1 cellular context compared by ENCODE assay signal in the genomic region with DNA sequence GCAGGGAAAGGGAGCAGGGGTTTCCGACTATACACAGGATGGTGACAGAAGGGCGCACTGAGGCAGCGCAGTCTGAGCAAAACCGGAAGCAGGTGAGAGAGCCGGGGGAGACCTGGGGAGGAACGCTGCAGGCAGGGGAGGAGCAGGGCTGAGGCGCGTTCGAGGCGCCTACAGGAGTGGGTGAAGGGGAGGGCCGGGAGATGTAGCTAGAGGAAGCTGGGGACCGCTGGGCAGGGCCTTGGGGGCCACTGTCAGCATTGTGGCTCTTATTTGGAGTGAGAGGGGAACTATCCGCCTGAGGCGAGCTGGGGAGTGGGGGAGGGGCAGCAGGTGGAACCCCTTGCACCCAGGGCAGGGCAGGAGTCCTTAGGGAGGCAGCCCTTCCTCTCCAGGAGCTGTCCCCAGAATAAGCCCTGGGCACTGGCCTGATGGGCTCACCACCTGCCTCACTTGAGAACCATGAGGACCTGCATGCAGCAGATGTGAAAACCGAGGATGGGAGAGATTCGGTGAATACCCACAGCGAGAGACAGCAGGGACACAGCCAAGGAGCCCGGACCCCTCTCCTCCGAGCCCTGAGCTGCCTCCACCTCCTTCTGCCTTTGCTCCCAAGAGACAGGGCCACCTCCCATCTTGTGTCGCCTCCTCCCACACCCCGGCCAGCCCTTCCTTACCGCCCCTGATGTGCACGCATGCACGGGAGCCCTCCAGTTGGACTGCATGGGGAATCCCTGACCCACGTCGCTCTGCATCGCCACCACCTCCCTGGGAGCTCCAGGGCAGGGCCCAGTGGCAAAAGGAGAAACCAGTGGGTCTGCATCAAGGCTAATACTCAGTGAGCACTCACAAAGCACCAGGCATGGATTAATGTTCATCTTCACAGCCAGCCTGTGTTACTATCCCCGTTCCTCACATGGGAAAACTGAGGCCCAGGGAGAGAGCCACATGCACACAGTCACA.
TF ChIP-seq lines count a peak whose summit lies in the region.

No MANE protein-coding gene starts in this region.

TF ChIP-seq in GM23338, 12 proteins besides CTCF, POLR2A, EP300 and RAD21:
- TF ChIP-seq ZNF331 (CRISPR knock-in tag; IDR thresholded peaks at IDR 0.05; ENCODE audit: low read depth) (no peak), EZH2phosphoT487 (IDR thresholded peaks at IDR 0.05; ENCODE audit: unreplicated experiment) (no peak), NANOG (IDR thresholded peaks at IDR 0.05; ENCODE audit: borderline replicate concordance) (no peak), ZNF114 (CRISPR knock-in tag; IDR thresholded peaks at IDR 0.05) (no peak), CREB1 (CRISPR knock-in tag; IDR thresholded peaks at IDR 0.05; ENCODE audit: low read depth) (no peak), STAT1 (IDR thresholded peaks at IDR 0.05; ENCODE audit: unreplicated experiment) (no peak), POLR2AphosphoS5 (IDR thresholded peaks at IDR 0.05; ENCODE audit: low read depth) (no peak), EZH2 (IDR thresholded peaks at IDR 0.05; ENCODE audit: low read depth, unreplicated experiment) (no peak), JUNB (IDR thresholded peaks at IDR 0.05; ENCODE audit: unreplicated experiment) (no peak)
- TF ChIP-seq, protein P1, sequence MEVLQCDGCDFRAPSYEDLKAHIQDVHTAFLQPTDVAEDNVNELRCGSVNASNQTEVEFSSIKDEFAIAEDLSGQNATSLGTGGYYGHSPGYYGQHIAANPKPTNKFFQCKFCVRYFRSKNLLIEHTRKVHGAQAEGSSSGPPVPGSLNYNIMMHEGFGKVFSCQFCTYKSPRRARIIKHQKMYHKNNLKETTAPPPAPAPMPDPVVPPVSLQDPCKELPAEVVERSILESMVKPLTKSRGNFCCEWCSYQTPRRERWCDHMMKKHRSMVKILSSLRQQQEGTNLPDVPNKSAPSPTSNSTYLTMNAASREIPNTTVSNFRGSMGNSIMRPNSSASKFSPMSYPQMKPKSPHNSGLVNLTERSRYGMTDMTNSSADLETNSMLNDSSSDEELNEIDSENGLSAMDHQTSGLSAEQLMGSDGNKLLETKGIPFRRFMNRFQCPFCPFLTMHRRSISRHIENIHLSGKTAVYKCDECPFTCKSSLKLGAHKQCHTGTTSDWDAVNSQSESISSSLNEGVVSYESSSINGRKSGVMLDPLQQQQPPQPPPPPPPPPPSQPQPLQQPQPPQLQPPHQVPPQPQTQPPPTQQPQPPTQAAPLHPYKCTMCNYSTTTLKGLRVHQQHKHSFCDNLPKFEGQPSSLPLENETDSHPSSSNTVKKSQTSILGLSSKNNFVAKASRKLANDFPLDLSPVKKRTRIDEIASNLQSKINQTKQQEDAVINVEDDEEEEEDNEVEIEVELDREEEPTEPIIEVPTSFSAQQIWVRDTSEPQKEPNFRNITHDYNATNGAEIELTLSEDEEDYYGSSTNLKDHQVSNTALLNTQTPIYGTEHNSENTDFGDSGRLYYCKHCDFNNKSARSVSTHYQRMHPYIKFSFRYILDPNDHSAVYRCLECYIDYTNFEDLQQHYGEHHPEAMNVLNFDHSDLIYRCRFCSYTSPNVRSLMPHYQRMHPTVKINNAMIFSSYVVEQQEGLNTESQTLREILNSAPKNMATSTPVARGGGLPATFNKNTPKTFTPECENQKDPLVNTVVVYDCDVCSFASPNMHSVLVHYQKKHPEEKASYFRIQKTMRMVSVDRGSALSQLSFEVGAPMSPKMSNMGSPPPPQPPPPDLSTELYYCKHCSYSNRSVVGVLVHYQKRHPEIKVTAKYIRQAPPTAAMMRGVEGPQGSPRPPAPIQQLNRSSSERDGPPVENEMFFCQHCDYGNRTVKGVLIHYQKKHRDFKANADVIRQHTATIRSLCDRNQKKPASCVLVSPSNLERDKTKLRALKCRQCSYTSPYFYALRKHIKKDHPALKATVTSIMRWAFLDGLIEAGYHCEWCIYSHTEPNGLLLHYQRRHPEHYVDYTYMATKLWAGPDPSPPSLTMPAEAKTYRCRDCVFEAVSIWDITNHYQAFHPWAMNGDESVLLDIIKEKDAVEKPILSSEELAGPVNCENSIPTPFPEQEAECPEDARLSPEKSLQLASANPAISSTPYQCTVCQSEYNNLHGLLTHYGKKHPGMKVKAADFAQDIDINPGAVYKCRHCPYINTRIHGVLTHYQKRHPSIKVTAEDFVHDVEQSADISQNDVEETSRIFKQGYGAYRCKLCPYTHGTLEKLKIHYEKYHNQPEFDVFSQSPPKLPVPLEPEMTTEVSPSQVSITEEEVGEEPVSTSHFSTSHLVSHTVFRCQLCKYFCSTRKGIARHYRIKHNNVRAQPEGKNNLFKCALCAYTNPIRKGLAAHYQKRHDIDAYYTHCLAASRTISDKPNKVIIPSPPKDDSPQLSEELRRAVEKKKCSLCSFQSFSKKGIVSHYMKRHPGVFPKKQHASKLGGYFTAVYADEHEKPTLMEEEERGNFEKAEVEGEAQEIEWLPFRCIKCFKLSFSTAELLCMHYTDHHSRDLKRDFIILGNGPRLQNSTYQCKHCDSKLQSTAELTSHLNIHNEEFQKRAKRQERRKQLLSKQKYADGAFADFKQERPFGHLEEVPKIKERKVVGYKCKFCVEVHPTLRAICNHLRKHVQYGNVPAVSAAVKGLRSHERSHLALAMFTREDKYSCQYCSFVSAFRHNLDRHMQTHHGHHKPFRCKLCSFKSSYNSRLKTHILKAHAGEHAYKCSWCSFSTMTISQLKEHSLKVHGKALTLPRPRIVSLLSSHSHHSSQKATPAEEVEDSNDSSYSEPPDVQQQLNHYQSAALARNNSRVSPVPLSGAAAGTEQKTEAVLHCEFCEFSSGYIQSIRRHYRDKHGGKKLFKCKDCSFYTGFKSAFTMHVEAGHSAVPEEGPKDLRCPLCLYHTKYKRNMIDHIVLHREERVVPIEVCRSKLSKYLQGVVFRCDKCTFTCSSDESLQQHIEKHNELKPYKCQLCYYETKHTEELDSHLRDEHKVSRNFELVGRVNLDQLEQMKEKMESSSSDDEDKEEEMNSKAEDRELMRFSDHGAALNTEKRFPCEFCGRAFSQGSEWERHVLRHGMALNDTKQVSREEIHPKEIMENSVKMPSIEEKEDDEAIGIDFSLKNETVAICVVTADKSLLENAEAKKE (CRISPR knock-in tag; IDR thresholded peaks at IDR 0.05), result no peak
- TF ChIP-seq, protein P2, sequence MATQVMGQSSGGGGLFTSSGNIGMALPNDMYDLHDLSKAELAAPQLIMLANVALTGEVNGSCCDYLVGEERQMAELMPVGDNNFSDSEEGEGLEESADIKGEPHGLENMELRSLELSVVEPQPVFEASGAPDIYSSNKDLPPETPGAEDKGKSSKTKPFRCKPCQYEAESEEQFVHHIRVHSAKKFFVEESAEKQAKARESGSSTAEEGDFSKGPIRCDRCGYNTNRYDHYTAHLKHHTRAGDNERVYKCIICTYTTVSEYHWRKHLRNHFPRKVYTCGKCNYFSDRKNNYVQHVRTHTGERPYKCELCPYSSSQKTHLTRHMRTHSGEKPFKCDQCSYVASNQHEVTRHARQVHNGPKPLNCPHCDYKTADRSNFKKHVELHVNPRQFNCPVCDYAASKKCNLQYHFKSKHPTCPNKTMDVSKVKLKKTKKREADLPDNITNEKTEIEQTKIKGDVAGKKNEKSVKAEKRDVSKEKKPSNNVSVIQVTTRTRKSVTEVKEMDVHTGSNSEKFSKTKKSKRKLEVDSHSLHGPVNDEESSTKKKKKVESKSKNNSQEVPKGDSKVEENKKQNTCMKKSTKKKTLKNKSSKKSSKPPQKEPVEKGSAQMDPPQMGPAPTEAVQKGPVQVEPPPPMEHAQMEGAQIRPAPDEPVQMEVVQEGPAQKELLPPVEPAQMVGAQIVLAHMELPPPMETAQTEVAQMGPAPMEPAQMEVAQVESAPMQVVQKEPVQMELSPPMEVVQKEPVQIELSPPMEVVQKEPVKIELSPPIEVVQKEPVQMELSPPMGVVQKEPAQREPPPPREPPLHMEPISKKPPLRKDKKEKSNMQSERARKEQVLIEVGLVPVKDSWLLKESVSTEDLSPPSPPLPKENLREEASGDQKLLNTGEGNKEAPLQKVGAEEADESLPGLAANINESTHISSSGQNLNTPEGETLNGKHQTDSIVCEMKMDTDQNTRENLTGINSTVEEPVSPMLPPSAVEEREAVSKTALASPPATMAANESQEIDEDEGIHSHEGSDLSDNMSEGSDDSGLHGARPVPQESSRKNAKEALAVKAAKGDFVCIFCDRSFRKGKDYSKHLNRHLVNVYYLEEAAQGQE (IDR thresholded peaks at IDR 0.05; ENCODE audit: unreplicated experiment), result no peak
- TF ChIP-seq, protein P3, sequence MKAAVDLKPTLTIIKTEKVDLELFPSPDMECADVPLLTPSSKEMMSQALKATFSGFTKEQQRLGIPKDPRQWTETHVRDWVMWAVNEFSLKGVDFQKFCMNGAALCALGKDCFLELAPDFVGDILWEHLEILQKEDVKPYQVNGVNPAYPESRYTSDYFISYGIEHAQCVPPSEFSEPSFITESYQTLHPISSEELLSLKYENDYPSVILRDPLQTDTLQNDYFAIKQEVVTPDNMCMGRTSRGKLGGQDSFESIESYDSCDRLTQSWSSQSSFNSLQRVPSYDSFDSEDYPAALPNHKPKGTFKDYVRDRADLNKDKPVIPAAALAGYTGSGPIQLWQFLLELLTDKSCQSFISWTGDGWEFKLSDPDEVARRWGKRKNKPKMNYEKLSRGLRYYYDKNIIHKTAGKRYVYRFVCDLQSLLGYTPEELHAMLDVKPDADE (IDR thresholded peaks at IDR 0.05), result no peak
